In genomic region chr12:11545438-11546330, GRCh38 we compare ENCODE assay signal across 8 cellular contexts.
DNase-seq lines count a peak whose midpoint lies in the region; ATAC-seq, FAIRE-seq and TF ChIP-seq lines count a peak whose summit lies in the region.

No MANE protein-coding gene starts in this region.

- DNase-seq in GM19239 (ENCODE audit: insufficient read length, low spot score), result peak; percentile 53
- DNase-seq in activated CD8-positive, alpha-beta T cell treated with anti-CD3 and anti-CD28 coated beads, Interleukin-2, amount 10 ng/mL, durations not matched to agents 7 days and 5 days, result peak; percentile 83
- no peak for DNase-seq in lower lobe of right lung
- no peak for DNase-seq in adrenal gland
- DNase-seq in stomach, result no peak
- DNase-seq in NCI-H748 treated with DMSO at 0.1 percent for 48 hours (lab: John Stamatoyannopoulos, UW), result no peak

- H3K27ac Mint-ChIP-seq in activated CD8-positive, alpha-beta T cell treated with anti-CD3 and anti-CD28 coated beads, Interleukin-2, amount 10 ng/mL, durations not matched to agents 7 days and 5 days, result peak overlapping the region; percentile 98

- POLR2A ChIA-PET in activated CD8-positive, alpha-beta T cell treated with anti-CD3 and anti-CD28 coated beads, Interleukin-2, amount 10 ng/mL, durations not matched to agents 7 days and 5 days (lab: Charles Lee), result interaction anchor here (0.7 to 2.0 kb wide), 8 partner anchors 9 to 932 kb away, joined by 3 to 11 read pairs (median 4); partner anchors contain the start of genes BORCS5, ETV6 and SMIM10L1

- peak overlapping the region in 10 of 11 experiments; percentile 3 to 81 (median 72); a peak in 19 of 22 replicates for H3K27ac ChIP-seq in BLaER1 treated with 17β-estradiol and CSF1 and Interleukin-3, amounts not matched to agents 10 nM and 100 nM
- H3K27ac ChIP-seq in lower lobe of right lung (peak overlapping the region; percentile 36), adrenal gland (no peak overlapping the region), stomach (peak overlapping the region in 1 of 5 donors; percentile 53)

- H3K36me3 Mint-ChIP-seq in activated CD8-positive, alpha-beta T cell treated with anti-CD3 and anti-CD28 coated beads, Interleukin-2, amount 10 ng/mL, durations not matched to agents 7 days and 5 days (ENCODE audit: low read depth), result no peaks in the 10 kb centered on the region

- H3K4me3 Mint-ChIP-seq in activated CD8-positive, alpha-beta T cell treated with anti-CD3 and anti-CD28 coated beads, Interleukin-2, amount 10 ng/mL, durations not matched to agents 7 days and 5 days, result peak overlapping the region; percentile 57

- no peak for TF ChIP-seq CTCF in lower lobe of right lung (IDR thresholded peaks at IDR 0.05)
- no peak for TF ChIP-seq CTCF in adrenal gland (IDR thresholded peaks at IDR 0.05)
- TF ChIP-seq CTCF in stomach (IDR thresholded peaks at IDR 0.05), result no peak

- WGBS in adrenal gland, 4 donors, result 61 to 64% (median 63%) methylated on average over 6 of the region's 6 CpGs
- 53 to 60% (median 55%) methylated on average over 6 of the region's 6 CpGs for WGBS in stomach, 5 donors

- CTCF ChIA-PET in activated CD8-positive, alpha-beta T cell treated with anti-CD3 and anti-CD28 coated beads, Interleukin-2, amount 10 ng/mL, durations not matched to agents 7 days and 5 days (lab: Charles Lee), result interaction anchor here (0.6 to 3.3 kb wide), 19 partner anchors 8 to 787 kb away, joined by 3 to 32 read pairs (median 4); partner anchors contain the start of gene ETV6

- peak overlapping the region; percentile 63 to 90 (median 82) for H3K4me2 ChIP-seq in BLaER1 treated with 17β-estradiol and CSF1 and Interleukin-3, amounts not matched to agents 10 nM and 100 nM

- no peak for TF ChIP-seq EP300 in stomach (IDR thresholded peaks at IDR 0.05)

- peak; percentile 77 for ATAC-seq in HG03196 (IDR thresholded peaks at IDR 0.05; ENCODE audit: unreplicated experiment)
- peak; percentile 88 for ATAC-seq in activated CD8-positive, alpha-beta T cell treated with anti-CD3 and anti-CD28 coated beads, Interleukin-2, amount 10 ng/mL, durations not matched to agents 7 days and 5 days
- ATAC-seq in lower lobe of right lung, result peak; percentile 50 to 52

- H3K4me1 Mint-ChIP-seq in activated CD8-positive, alpha-beta T cell treated with anti-CD3 and anti-CD28 coated beads, Interleukin-2, amount 10 ng/mL, durations not matched to agents 7 days and 5 days (ENCODE audit: low read depth), result peaks cover 56% of the 10 kb centered on the region

- no peaks in the 10 kb centered on the region for H4K20me1 ChIP-seq in BLaER1 treated with 17β-estradiol and CSF1 and Interleukin-3, amounts not matched to agents 10 nM and 100 nM

- H3K4me3 ChIP-seq in BLaER1 treated with 17β-estradiol and CSF1 and Interleukin-3, amounts not matched to agents 10 nM and 100 nM, result peak overlapping the region in 8 of 10 experiments; percentile 3 to 43 (median 19); a peak in 9 of 20 replicates
- H3K4me3 ChIP-seq in lower lobe of right lung, result no peak overlapping the region
- no peak overlapping the region for H3K4me3 ChIP-seq in adrenal gland
- no peak overlapping the region for H3K4me3 ChIP-seq in stomach

- TF ChIP-seq POLR2A in adrenal gland (IDR thresholded peaks at IDR 0.05) (no peak), stomach (IDR thresholded peaks at IDR 0.05) (no peak)

- intact Hi-C loops in lower lobe of right lung (cut with DNase I) (no loop called here), adrenal gland (cut with DNase I) (no loop called here), stomach (cut with DNase I; ENCODE audit: low total_unique reads) (no loop called here)

- H3K36me3 ChIP-seq in BLaER1 treated with 17β-estradiol and CSF1 and Interleukin-3, amounts not matched to agents 10 nM and 100 nM, result no peaks in the 10 kb centered on the region
- H3K36me3 ChIP-seq in lower lobe of right lung (no peaks in the 10 kb centered on the region), adrenal gland (replicated peaks in 1 of 2) (no peaks in the 10 kb centered on the region), stomach (no peaks in the 10 kb centered on the region)

- peaks cover 0 to 10% (median 0%) of the 10 kb centered on the region in 11 experiments; a peak in 5 of 22 replicates for H3K9me3 ChIP-seq in BLaER1 treated with 17β-estradiol and CSF1 and Interleukin-3, amounts not matched to agents 10 nM and 100 nM (replicated peaks in 1 of 11)
- H3K9me3 ChIP-seq in lower lobe of right lung (no peaks in the 10 kb centered on the region), adrenal gland (replicated peaks in 1 of 3) (no peaks in the 10 kb centered on the region), stomach (no peaks in the 10 kb centered on the region)

- no peaks in the 10 kb centered on the region for H3K27me3 Mint-ChIP-seq in activated CD8-positive, alpha-beta T cell treated with anti-CD3 and anti-CD28 coated beads, Interleukin-2, amount 10 ng/mL, durations not matched to agents 7 days and 5 days (ENCODE audit: low read depth)

- H3K9ac ChIP-seq in BLaER1 treated with 17β-estradiol and CSF1 and Interleukin-3, amounts not matched to agents 10 nM and 100 nM, result peak overlapping the region in 9 of 11 experiments; percentile 30 to 71 (median 55); a peak in 16 of 22 replicates

- H3K4me1 ChIP-seq in BLaER1 treated with 17β-estradiol and CSF1 and Interleukin-3, amounts not matched to agents 10 nM and 100 nM, result peaks cover 20 to 44% (median 40%) of the 10 kb centered on the region in 10 experiments
- H3K4me1 ChIP-seq in lower lobe of right lung (peaks cover 10% of the 10 kb centered on the region), adrenal gland (replicated peaks in 1 of 2) (peaks cover 0 to 14% of the 10 kb centered on the region in 2 donors), stomach (peaks cover 0 to 27% (median 12%) of the 10 kb centered on the region in 4 donors)

- peak; percentile 94 for FAIRE-seq in GM19239 (lab: Jason Lieb, UNC)

- no peaks in the 10 kb centered on the region for H3K27me3 ChIP-seq in BLaER1 treated with 17β-estradiol and CSF1 and Interleukin-3, amounts not matched to agents 10 nM and 100 nM
- H3K27me3 ChIP-seq in lower lobe of right lung (ENCODE audit: low read depth) (no peaks in the 10 kb centered on the region), adrenal gland (no peaks in the 10 kb centered on the region), stomach (no peaks in the 10 kb centered on the region)

- no peaks in the 10 kb centered on the region for H3K9me3 Mint-ChIP-seq in activated CD8-positive, alpha-beta T cell treated with anti-CD3 and anti-CD28 coated beads, Interleukin-2, amount 10 ng/mL, durations not matched to agents 7 days and 5 days (ENCODE audit: insufficient read depth)

Comparison
In these comparisons a context has a peak if more than half of its experiments do, and no peak if none do; other contexts are left out.
1. H3K27ac ChIP-seq: peak in BLaER1 treated with 17β-estradiol and CSF1 and Interleukin-3, amounts not matched to agents 10 nM and 100 nM (10 of 11) and lower lobe of right lung (single experiment); none in adrenal gland (0 of 5).
2. H3K4me3 ChIP-seq: peak in BLaER1 treated with 17β-estradiol and CSF1 and Interleukin-3, amounts not matched to agents 10 nM and 100 nM (8 of 10); none in lower lobe of right lung (single experiment), adrenal gland (0 of 4) and stomach (0 of 4).
3. DNase-seq: peak in GM19239 (single experiment) and activated CD8-positive, alpha-beta T cell treated with anti-CD3 and anti-CD28 coated beads, Interleukin-2, amount 10 ng/mL, durations not matched to agents 7 days and 5 days (single experiment); none in lower lobe of right lung (single experiment), adrenal gland (0 of 7), stomach (single experiment) and NCI-H748 treated with DMSO at 0.1 percent for 48 hours (single experiment).
4. Peak in every context shown above with its lines, with median percentiles within 50 percentile points of each other: ATAC-seq.